In the genomic region with DNA sequence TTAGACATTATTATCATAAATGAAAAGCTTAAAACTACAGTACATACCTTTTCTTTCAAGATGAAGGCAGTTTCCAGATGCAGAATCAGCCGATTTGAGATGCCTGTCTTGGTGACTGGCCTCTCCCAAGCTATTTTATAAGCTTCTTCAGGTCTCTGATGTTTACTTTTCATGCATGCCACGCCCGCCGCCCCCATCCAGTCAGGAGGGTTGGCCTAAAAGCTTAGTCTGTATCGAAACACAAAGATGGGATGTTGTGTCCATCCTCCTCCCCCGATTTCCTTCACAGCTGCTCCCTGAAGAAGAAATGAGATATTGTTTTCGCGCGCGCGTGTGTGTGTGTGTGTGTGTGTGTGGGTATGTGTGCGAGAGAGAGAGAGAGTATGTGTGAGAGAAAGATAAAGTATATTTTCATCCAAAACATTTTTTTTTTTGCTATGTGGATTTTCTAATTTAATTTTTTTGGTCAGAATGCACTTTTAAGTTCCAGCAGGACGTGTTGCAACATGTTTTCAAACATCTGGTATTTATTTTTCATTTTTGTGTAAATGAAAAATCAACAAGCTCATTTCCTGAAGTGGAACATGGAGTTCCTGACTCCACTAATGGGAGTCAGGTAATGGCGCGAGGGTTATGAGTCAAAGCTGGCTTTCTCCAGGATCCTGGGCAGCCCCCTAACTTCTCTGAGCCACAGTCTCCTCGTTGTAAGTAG, we compare ENCODE assay signal across 1 cellular context.
TF ChIP-seq lines count a peak whose summit lies in the region.

TSS of gene APOD (minus strand) at position 110 of the 712 bp plus-strand sequence. CDS start 4,479 bp downstream, outside the sequence.

TF ChIP-seq in endothelial cell of umbilical vein, 7 proteins besides CTCF, POLR2A, EP300 and RAD21 (continued from another document):
- no peak for TF ChIP-seq MAX (IDR thresholded peaks at IDR 0.05; ENCODE audit: insufficient read depth, insufficient read length)
